ENCODE assay signal across 8 cellular contexts in genomic region chr3:195441051-195441450, GRCh38. TPM values are rescaled to one million over a fixed set of nuclear protein-coding genes. Genes with fewer than 3 reads are reported as not detected.
DNase-seq lines count a peak whose midpoint lies in the region; ATAC-seq and TF ChIP-seq lines count a peak whose summit lies in the region.

No MANE protein-coding gene starts in this region.

- DNase-seq in effector memory CD4-positive, alpha-beta T cell, result no peak
- DNase-seq in neural progenitor cell (ENCODE audit: low spot score) (no peak), NCI-H2107 (lab: John Stamatoyannopoulos, UW) (no peak), anterior cingulate cortex (lab: John Stamatoyannopoulos, UW) (no peak)

- H3K4me1 ChIP-seq in BLaER1 (peaks cover 41% of the 10 kb centered on the region), Loucy (ENCODE audit: insufficient read depth, low read length, poor library complexity, severe bottlenecking) (peaks cover 45% of the 10 kb centered on the region), neural progenitor cell (peaks cover 6% of the 10 kb centered on the region)
- peaks cover 14% of the 10 kb centered on the region for H3K4me1 ChIP-seq in effector memory CD4-positive, alpha-beta T cell (ENCODE audit: control insufficient read depth, insufficient read depth, low read length, poor library complexity, severe bottlenecking)

- H3K27ac Mint-ChIP-seq in neural progenitor cell, result no peak overlapping the region

- no peaks in the 10 kb centered on the region for H3K27me3 ChIP-seq in BLaER1
- H3K27me3 ChIP-seq in Loucy (ENCODE audit: insufficient read depth, low read length, poor library complexity, severe bottlenecking), result no peaks in the 10 kb centered on the region
- no peaks in the 10 kb centered on the region for H3K27me3 ChIP-seq in effector memory CD4-positive, alpha-beta T cell (replicated peaks; ENCODE audit: control insufficient read depth, insufficient read depth, low read length, poor library complexity, severe bottlenecking)
- H3K27me3 ChIP-seq in neural progenitor cell, result no peaks in the 10 kb centered on the region

- H3K9me3 ChIP-seq in BLaER1 (no peaks in the 10 kb centered on the region), Loucy (ENCODE audit: insufficient read depth, low read depth, low read length) (no peaks in the 10 kb centered on the region), neural progenitor cell (ENCODE audit: low read depth) (no peaks in the 10 kb centered on the region)
- H3K9me3 ChIP-seq in effector memory CD4-positive, alpha-beta T cell (ENCODE audit: control insufficient read depth, low read length), result no peaks in the 10 kb centered on the region

- H2AFZ ChIP-seq in Loucy (ENCODE audit: low read length) (no peak overlapping the region), neural progenitor cell (replicated peaks) (no peak overlapping the region)

- peaks cover 1% of the 10 kb centered on the region for H3K36me3 Mint-ChIP-seq in neural progenitor cell

- peaks cover 2% of the 10 kb centered on the region for H3K27me3 Mint-ChIP-seq in neural progenitor cell (ENCODE audit: insufficient read depth, low read depth)

- H3K9ac ChIP-seq in BLaER1 (peak overlapping the region; percentile 95), Loucy (ENCODE audit: low read depth, low read length, poor library complexity, severe bottlenecking) (peak overlapping the region; percentile 83), neural progenitor cell (peak overlapping the region; percentile 83)

- H3K27ac ChIP-seq in BLaER1 (peak overlapping the region; percentile 98; the same call in 1 of the 2 replicates), neural progenitor cell (no peak overlapping the region)
- H3K27ac ChIP-seq in effector memory CD4-positive, alpha-beta T cell (ENCODE audit: insufficient read depth, low read length, poor library complexity, severe bottlenecking), result peak overlapping the region; percentile 79

- H3K4me2 ChIP-seq in BLaER1 (peak overlapping the region; percentile 90), Loucy (ENCODE audit: low read depth, low read length, poor library complexity, severe bottlenecking) (peak overlapping the region; percentile 85), neural progenitor cell (peak overlapping the region; percentile 86)

- peaks cover 7% of the 10 kb centered on the region; the same call in 1 of the 2 replicates for H3K36me3 ChIP-seq in BLaER1
- H3K36me3 ChIP-seq in Loucy (ENCODE audit: insufficient read depth, low read length), result no peaks in the 10 kb centered on the region
- no peaks in the 10 kb centered on the region for H3K36me3 ChIP-seq in effector memory CD4-positive, alpha-beta T cell (ENCODE audit: control insufficient read depth, insufficient read depth, low read length)
- H3K36me3 ChIP-seq in neural progenitor cell, result no peaks in the 10 kb centered on the region

- H3F3A ChIP-seq in Loucy (ENCODE audit: low read depth) (no peaks in the 10 kb centered on the region), neural progenitor cell (ENCODE audit: low read depth) (peaks cover 10% of the 10 kb centered on the region)

- no peak for TF ChIP-seq CTCF in Loucy (conservative IDR thresholded peaks at IDR 0.05; ENCODE audit: low read length)
- no peak for TF ChIP-seq CTCF in neural progenitor cell (IDR thresholded peaks at IDR 0.05)

- H3K4me3 ChIP-seq in BLaER1 (peak overlapping the region; percentile 99), Loucy (ENCODE audit: low read length, poor library complexity, severe bottlenecking) (peak overlapping the region; percentile 81), neural progenitor cell (peak overlapping the region; percentile 95)
- peak overlapping the region; percentile 91 for H3K4me3 ChIP-seq in effector memory CD4-positive, alpha-beta T cell (ENCODE audit: insufficient read depth, low read depth, low read length, poor library complexity, severe bottlenecking)

- H3K79me2 ChIP-seq in Loucy (ENCODE audit: insufficient read depth, low read length) (peaks cover 64% of the 10 kb centered on the region), neural progenitor cell (ENCODE audit: low read depth) (peaks cover 63% of the 10 kb centered on the region)

- H3K4me1 Mint-ChIP-seq in neural progenitor cell, result peaks cover 21% of the 10 kb centered on the region

- H3K9me3 Mint-ChIP-seq in neural progenitor cell, result no peaks in the 10 kb centered on the region

- no peak for ATAC-seq in GM18520 (IDR thresholded peaks at IDR 0.05; ENCODE audit: unreplicated experiment)
- no peak for ATAC-seq in GM18511 (IDR thresholded peaks at IDR 0.05; ENCODE audit: unreplicated experiment)

- no peaks in the 10 kb centered on the region for H3K9me2 ChIP-seq in Loucy (replicated peaks; ENCODE audit: low read depth, low read length)

- H3K4me3 Mint-ChIP-seq in neural progenitor cell, result peak overlapping the region; percentile 95

- H4K20me1 ChIP-seq in BLaER1 (peaks cover 58% of the 10 kb centered on the region), Loucy (ENCODE audit: insufficient read depth, low read length, poor library complexity, severe bottlenecking) (peaks cover 52% of the 10 kb centered on the region), neural progenitor cell (ENCODE audit: low read depth) (peaks cover 35% of the 10 kb centered on the region)

RNA-seq across cellular contexts. Expression of gene ACAP2, which starts 1.8 kb away (rescaled TPM):
- 54.7 and 68.4 TPM in 2 replicates for total RNA-seq in neural progenitor cell (ENCODE audit: low replicate concordance)
